ENCODE assay signal across 1 cellular context in the genomic region with DNA sequence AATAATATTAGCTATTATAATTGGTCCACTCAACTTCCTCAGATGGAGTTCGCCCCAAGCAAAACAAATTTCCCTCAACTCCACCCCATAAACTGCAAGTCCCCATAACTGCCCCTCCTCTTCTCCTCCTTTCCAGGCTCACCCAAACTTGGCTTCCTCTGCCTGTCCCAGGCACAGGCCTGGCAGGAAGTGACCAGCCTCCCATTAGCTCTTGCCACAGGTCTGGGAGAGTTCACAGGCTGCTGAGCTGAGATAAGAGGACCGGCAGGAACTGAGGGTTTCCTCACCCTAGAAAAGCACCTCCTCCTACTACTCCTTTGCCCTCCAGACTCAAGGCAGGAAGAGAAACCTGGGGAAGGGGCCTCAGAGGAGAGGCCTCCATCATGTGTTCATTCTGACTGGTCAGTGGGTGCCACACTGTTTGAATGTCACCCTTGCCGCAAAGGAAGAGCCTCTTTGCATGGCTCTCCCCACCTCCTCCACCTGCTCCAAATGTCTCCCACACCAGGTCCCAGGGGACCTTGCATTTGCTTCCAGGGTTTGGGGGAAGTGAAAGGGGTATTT.
TF ChIP-seq lines count a peak whose summit lies in the region.

No MANE protein-coding gene starts in this region.

TF ChIP-seq in K562, 482 proteins besides CTCF, POLR2A, EP300 and RAD21 (continued from another document and continues in another):
- TF ChIP-seq, protein P1, sequence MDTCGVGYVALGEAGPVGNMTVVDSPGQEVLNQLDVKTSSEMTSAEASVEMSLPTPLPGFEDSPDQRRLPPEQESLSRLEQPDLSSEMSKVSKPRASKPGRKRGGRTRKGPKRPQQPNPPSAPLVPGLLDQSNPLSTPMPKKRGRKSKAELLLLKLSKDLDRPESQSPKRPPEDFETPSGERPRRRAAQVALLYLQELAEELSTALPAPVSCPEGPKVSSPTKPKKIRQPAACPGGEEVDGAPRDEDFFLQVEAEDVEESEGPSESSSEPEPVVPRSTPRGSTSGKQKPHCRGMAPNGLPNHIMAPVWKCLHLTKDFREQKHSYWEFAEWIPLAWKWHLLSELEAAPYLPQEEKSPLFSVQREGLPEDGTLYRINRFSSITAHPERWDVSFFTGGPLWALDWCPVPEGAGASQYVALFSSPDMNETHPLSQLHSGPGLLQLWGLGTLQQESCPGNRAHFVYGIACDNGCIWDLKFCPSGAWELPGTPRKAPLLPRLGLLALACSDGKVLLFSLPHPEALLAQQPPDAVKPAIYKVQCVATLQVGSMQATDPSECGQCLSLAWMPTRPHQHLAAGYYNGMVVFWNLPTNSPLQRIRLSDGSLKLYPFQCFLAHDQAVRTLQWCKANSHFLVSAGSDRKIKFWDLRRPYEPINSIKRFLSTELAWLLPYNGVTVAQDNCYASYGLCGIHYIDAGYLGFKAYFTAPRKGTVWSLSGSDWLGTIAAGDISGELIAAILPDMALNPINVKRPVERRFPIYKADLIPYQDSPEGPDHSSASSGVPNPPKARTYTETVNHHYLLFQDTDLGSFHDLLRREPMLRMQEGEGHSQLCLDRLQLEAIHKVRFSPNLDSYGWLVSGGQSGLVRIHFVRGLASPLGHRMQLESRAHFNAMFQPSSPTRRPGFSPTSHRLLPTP (IDR thresholded peaks at IDR 0.05; ENCODE audit: borderline replicate concordance, extremely low read depth, insufficient read length) = no peak
- 0 out of 2 replicates have a peak, but pooled peaks have one; percentile 16 for TF ChIP-seq ZNF696 (CRISPR knock-in tag; conservative IDR thresholded peaks at IDR 0.05)
- no peak for TF ChIP-seq ZNF778 (CRISPR knock-in tag; IDR thresholded peaks at IDR 0.05)
- TF ChIP-seq EP400 (IDR thresholded peaks at IDR 0.05) = peak; percentile 76
- no peak for TF ChIP-seq CBX8 (IDR thresholded peaks at IDR 0.05; ENCODE audit: borderline replicate concordance, extremely low read depth, low read depth, low read length, poor library complexity, severe bottlenecking)
- no peak for TF ChIP-seq ZFPM2 (CRISPR knock-in tag; IDR thresholded peaks at IDR 0.05)
- no peak for TF ChIP-seq YBX1 (IDR thresholded peaks at IDR 0.05)
- no peak for TF ChIP-seq ARHGAP35 (IDR thresholded peaks at IDR 0.05; ENCODE audit: partially characterized antibody)
- TF ChIP-seq JUNB (CRISPR knock-in tag; conservative IDR thresholded peaks at IDR 0.05) = no peak
- TF ChIP-seq, protein P2, sequence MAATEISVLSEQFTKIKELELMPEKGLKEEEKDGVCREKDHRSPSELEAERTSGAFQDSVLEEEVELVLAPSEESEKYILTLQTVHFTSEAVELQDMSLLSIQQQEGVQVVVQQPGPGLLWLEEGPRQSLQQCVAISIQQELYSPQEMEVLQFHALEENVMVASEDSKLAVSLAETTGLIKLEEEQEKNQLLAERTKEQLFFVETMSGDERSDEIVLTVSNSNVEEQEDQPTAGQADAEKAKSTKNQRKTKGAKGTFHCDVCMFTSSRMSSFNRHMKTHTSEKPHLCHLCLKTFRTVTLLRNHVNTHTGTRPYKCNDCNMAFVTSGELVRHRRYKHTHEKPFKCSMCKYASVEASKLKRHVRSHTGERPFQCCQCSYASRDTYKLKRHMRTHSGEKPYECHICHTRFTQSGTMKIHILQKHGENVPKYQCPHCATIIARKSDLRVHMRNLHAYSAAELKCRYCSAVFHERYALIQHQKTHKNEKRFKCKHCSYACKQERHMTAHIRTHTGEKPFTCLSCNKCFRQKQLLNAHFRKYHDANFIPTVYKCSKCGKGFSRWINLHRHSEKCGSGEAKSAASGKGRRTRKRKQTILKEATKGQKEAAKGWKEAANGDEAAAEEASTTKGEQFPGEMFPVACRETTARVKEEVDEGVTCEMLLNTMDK (IDR thresholded peaks at IDR 0.05; ENCODE audit: borderline replicate concordance, insufficient read depth, low read depth, low read length, poor library complexity, severe bottlenecking) = no peak
- no peak for TF ChIP-seq SAFB2 (IDR thresholded peaks at IDR 0.05; ENCODE audit: borderline replicate concordance, low read depth, low read length, severe bottlenecking)
- TF ChIP-seq SRF (CRISPR knock-in tag; IDR thresholded peaks at IDR 0.05) = peak in 1 of 2 experiments; percentile 73; a peak in 1 of 4 replicates
- peak; percentile 72; the same call in 1 of the 2 replicates for TF ChIP-seq ZBTB17 (CRISPR knock-in tag; IDR thresholded peaks at IDR 0.05)
- TF ChIP-seq GABPB1 (CRISPR knock-in tag; IDR thresholded peaks at IDR 0.05) = peak; percentile 84
- no peak for TF ChIP-seq TAF15 (IDR thresholded peaks at IDR 0.05; ENCODE audit: low read depth, low read length)
- TF ChIP-seq NUFIP1 (IDR thresholded peaks at IDR 0.05; ENCODE audit: partially characterized antibody) = peak; percentile 84
- peak; percentile 58; the same call in 1 of the 2 replicates for TF ChIP-seq HDGF (IDR thresholded peaks at IDR 0.05)
- TF ChIP-seq, protein P3, sequence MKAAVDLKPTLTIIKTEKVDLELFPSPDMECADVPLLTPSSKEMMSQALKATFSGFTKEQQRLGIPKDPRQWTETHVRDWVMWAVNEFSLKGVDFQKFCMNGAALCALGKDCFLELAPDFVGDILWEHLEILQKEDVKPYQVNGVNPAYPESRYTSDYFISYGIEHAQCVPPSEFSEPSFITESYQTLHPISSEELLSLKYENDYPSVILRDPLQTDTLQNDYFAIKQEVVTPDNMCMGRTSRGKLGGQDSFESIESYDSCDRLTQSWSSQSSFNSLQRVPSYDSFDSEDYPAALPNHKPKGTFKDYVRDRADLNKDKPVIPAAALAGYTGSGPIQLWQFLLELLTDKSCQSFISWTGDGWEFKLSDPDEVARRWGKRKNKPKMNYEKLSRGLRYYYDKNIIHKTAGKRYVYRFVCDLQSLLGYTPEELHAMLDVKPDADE (conservative IDR thresholded peaks at IDR 0.05; ENCODE audit: control insufficient read depth, low read depth, low read length) = peak; percentile 96
- TF ChIP-seq FOSL1 (tag; conservative IDR thresholded peaks at IDR 0.05) = peak; percentile 69
- TF ChIP-seq RAD51 (IDR thresholded peaks at IDR 0.05; ENCODE audit: borderline replicate concordance, low read depth) = peak; percentile 61
- TF ChIP-seq, protein P4, sequence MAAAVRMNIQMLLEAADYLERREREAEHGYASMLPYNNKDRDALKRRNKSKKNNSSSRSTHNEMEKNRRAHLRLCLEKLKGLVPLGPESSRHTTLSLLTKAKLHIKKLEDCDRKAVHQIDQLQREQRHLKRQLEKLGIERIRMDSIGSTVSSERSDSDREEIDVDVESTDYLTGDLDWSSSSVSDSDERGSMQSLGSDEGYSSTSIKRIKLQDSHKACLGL (CRISPR knock-in tag; IDR thresholded peaks at IDR 0.05; ENCODE audit: borderline replicate concordance, poor library complexity, severe bottlenecking) = no peak
- no peak for TF ChIP-seq ZNF174 (CRISPR knock-in tag; IDR thresholded peaks at IDR 0.05)
- no peak for TF ChIP-seq ILF3 (IDR thresholded peaks at IDR 0.05; ENCODE audit: borderline replicate concordance)
- no peak for TF ChIP-seq HMGN3 (IDR thresholded peaks at IDR 0.05; ENCODE audit: borderline replicate concordance, extremely low read depth, insufficient read length, low read depth, low read length)
- peak; percentile 97 for TF ChIP-seq GATAD2A (IDR thresholded peaks at IDR 0.05)
- peak; percentile 96 for TF ChIP-seq TEAD4 (IDR thresholded peaks at IDR 0.05; ENCODE audit: low read length)
- TF ChIP-seq TEAD4 (CRISPR knock-in tag; IDR thresholded peaks at IDR 0.05; ENCODE audit: borderline replicate concordance) = no peak
- TF ChIP-seq COPS2 (conservative IDR thresholded peaks at IDR 0.05) = no peak
- TF ChIP-seq THRAP3 (IDR thresholded peaks at IDR 0.05; ENCODE audit: borderline replicate concordance) = no peak
- no peak for TF ChIP-seq SMARCB1 (IDR thresholded peaks at IDR 0.05; ENCODE audit: insufficient read length, low read depth)
- TF ChIP-seq CEBPB (tag; IDR thresholded peaks at IDR 0.05) = peak; percentile 95
- TF ChIP-seq, protein P5, sequence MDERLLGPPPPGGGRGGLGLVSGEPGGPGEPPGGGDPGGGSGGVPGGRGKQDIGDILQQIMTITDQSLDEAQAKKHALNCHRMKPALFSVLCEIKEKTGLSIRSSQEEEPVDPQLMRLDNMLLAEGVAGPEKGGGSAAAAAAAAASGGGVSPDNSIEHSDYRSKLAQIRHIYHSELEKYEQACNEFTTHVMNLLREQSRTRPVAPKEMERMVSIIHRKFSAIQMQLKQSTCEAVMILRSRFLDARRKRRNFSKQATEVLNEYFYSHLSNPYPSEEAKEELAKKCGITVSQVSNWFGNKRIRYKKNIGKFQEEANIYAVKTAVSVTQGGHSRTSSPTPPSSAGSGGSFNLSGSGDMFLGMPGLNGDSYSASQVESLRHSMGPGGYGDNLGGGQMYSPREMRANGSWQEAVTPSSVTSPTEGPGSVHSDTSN (CRISPR knock-in tag; IDR thresholded peaks at IDR 0.05; ENCODE audit: low read depth) = no peak
- TF ChIP-seq, protein P5 (tag; conservative IDR thresholded peaks at IDR 0.05; ENCODE audit: low read depth) = no peak
- no peak for TF ChIP-seq SP2 (IDR thresholded peaks at IDR 0.05; ENCODE audit: extremely low read depth, low read depth, low read length, poor library complexity, severe bottlenecking)
- TF ChIP-seq, protein P6, sequence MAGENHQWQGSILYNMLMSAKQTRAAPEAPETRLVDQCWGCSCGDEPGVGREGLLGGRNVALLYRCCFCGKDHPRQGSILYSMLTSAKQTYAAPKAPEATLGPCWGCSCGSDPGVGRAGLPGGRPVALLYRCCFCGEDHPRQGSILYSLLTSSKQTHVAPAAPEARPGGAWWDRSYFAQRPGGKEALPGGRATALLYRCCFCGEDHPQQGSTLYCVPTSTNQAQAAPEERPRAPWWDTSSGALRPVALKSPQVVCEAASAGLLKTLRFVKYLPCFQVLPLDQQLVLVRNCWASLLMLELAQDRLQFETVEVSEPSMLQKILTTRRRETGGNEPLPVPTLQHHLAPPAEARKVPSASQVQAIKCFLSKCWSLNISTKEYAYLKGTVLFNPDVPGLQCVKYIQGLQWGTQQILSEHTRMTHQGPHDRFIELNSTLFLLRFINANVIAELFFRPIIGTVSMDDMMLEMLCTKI (IDR thresholded peaks at IDR 0.05; ENCODE audit: partially characterized antibody) = no peak
- no peak for TF ChIP-seq CHCHD3 (CRISPR knock-in tag; IDR thresholded peaks at IDR 0.05)
- peak; percentile 91 for TF ChIP-seq TCF7 (IDR thresholded peaks at IDR 0.05; ENCODE audit: borderline replicate concordance)
- peak; percentile 96 for TF ChIP-seq MTA3 (IDR thresholded peaks at IDR 0.05; ENCODE audit: borderline replicate concordance)
- TF ChIP-seq ZNF224 (CRISPR knock-in tag; IDR thresholded peaks at IDR 0.05) = no peak
- TF ChIP-seq SRSF9 (IDR thresholded peaks at IDR 0.05; ENCODE audit: borderline replicate concordance, low read depth, low read length) = no peak
- TF ChIP-seq FUS (optimal IDR thresholded peaks at IDR 0.05; ENCODE audit: low read depth, low read length) = no peak
- TF ChIP-seq, protein P7, sequence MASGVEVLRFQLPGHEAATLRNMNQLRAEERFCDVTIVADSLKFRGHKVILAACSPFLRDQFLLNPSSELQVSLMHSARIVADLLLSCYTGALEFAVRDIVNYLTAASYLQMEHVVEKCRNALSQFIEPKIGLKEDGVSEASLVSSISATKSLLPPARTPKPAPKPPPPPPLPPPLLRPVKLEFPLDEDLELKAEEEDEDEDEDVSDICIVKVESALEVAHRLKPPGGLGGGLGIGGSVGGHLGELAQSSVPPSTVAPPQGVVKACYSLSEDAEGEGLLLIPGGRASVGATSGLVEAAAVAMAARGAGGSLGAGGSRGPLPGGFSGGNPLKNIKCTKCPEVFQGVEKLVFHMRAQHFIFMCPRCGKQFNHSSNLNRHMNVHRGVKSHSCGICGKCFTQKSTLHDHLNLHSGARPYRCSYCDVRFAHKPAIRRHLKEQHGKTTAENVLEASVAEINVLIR (CRISPR knock-in tag; IDR thresholded peaks at IDR 0.05) = no peak
- no peak for TF ChIP-seq SIN3B (IDR thresholded peaks at IDR 0.05; ENCODE audit: low read depth)
- TF ChIP-seq SMAD2 (IDR thresholded peaks at IDR 0.05; ENCODE audit: low read depth, low read length) = no peak
- peak; percentile 87; the same call in 1 of the 2 replicates for TF ChIP-seq MBD2 (IDR thresholded peaks at IDR 0.05; ENCODE audit: borderline replicate concordance, low read depth)
- TF ChIP-seq SIRT6 (IDR thresholded peaks at IDR 0.05; ENCODE audit: low read depth, low read length) = no peak
- TF ChIP-seq PTBP1 (IDR thresholded peaks at IDR 0.05; ENCODE audit: low read depth, low read length) = no peak
- TF ChIP-seq NFATC3 (IDR thresholded peaks at IDR 0.05) = no peak
- TF ChIP-seq ZSCAN29 (IDR thresholded peaks at IDR 0.05) = no peak
- TF ChIP-seq SMARCC2 (IDR thresholded peaks at IDR 0.05; ENCODE audit: low read depth) = peak; percentile 96
- TF ChIP-seq BRCA1 (IDR thresholded peaks at IDR 0.05) = no peak
- no peak for TF ChIP-seq BRCA1 (CRISPR knock-in tag; IDR thresholded peaks at IDR 0.05)
- no peak for TF ChIP-seq MTF1 (CRISPR knock-in tag; IDR thresholded peaks at IDR 0.05; ENCODE audit: borderline replicate concordance)
- TF ChIP-seq LARP7 (IDR thresholded peaks at IDR 0.05) = no peak
- TF ChIP-seq IRF2 (CRISPR knock-in tag; IDR thresholded peaks at IDR 0.05) = no peak
- peak; percentile 32; the same call in 1 of the 2 replicates for TF ChIP-seq E2F3 (CRISPR knock-in tag; IDR thresholded peaks at IDR 0.05)
- TF ChIP-seq ELF4 (CRISPR knock-in tag; IDR thresholded peaks at IDR 0.05) = peak; percentile 90
- TF ChIP-seq, protein P8, sequence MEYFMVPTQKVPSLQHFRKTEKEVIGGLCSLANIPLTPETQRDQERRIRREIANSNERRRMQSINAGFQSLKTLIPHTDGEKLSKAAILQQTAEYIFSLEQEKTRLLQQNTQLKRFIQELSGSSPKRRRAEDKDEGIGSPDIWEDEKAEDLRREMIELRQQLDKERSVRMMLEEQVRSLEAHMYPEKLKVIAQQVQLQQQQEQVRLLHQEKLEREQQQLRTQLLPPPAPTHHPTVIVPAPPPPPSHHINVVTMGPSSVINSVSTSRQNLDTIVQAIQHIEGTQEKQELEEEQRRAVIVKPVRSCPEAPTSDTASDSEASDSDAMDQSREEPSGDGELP (CRISPR knock-in tag; IDR thresholded peaks at IDR 0.05; ENCODE audit: borderline replicate concordance) = peak; percentile 89
- peak; percentile 99 for TF ChIP-seq TCF3 (CRISPR knock-in tag; IDR thresholded peaks at IDR 0.05)
- 0 out of 2 replicates have a peak, but pooled peaks have one; percentile 38 for TF ChIP-seq SP1 (CRISPR knock-in tag; IDR thresholded peaks at IDR 0.05)
- no peak for TF ChIP-seq RFX7 (CRISPR knock-in tag; IDR thresholded peaks at IDR 0.05)
